In genomic region chr11:36219996-36220395, GRCh38 we compare ENCODE assay signal across 1 cellular context.
TF ChIP-seq lines count a peak whose summit lies in the region.

No MANE protein-coding gene starts in this region.

TF ChIP-seq in K562, 482 proteins besides CTCF, POLR2A, EP300 and RAD21 (continued from another document):
- TF ChIP-seq SMARCE1 (IDR thresholded peaks at IDR 0.05) (no peak), HDAC2 (IDR thresholded peaks at IDR 0.05) (0 out of 2 replicates have a peak, but pooled peaks have one; percentile 21), ZNF143 (CRISPR knock-in tag; IDR thresholded peaks at IDR 0.05) (no peak), RBM25 (IDR thresholded peaks at IDR 0.05; ENCODE audit: low read depth, low read length, severe bottlenecking) (peak; percentile 97), PKNOX1 (IDR thresholded peaks at IDR 0.05) (peak; percentile 22; the same call in 1 of the 2 replicates), E2F6 (IDR thresholded peaks at IDR 0.05; ENCODE audit: borderline replicate concordance in 1 of 2, extremely low read depth in 1 of 2, insufficient read depth in 1 of 2, insufficient read length in 1 of 2, low read depth in 1 of 2, low read length in 1 of 2, poor library complexity in 1 of 2, severe bottlenecking in 1 of 2) (no peak), ZNF707 (CRISPR knock-in tag; conservative IDR thresholded peaks at IDR 0.05) (no peak), PTBP1 (IDR thresholded peaks at IDR 0.05; ENCODE audit: low read depth, low read length) (no peak), CBX3 (IDR thresholded peaks at IDR 0.05; ENCODE audit: borderline replicate concordance in 1 of 2, low read length in 2 of 2) (peak in 1 of 2 experiments; percentile 69; a peak in 1 of 3 replicates)
